Comparison of ENCODE assay signal across 8 cellular contexts in genomic region chr10:132187421-132188138, GRCh38. TPM values are rescaled to one million over a fixed set of nuclear protein-coding genes. Genes with fewer than 3 reads are reported as not detected.
DNase-seq lines count a peak whose midpoint lies in the region; ATAC-seq and TF ChIP-seq lines count a peak whose summit lies in the region.

No MANE protein-coding gene starts in this region.

- TF ChIP-seq CTCF in HEK293 (tag by site-specific recombination; IDR thresholded peaks at IDR 0.05) = no peak
- TF ChIP-seq CTCF in activated B cell treated with CpG ODN at 0.5 μM for 24 hours (IDR thresholded peaks at IDR 0.05) = no peak
- no peak for TF ChIP-seq CTCF in left ventricle myocardium inferior (IDR thresholded peaks at IDR 0.05; ENCODE audit: borderline replicate concordance)
- no peak for TF ChIP-seq CTCF in gastrocnemius medialis (IDR thresholded peaks at IDR 0.05 in 4 of 5, conservative IDR thresholded peaks at IDR 0.05 in 1 of 5)

- no peak for DNase-seq in activated B cell treated with CpG ODN at 0.5 μM for 24 hours
- DNase-seq in left ventricle myocardium inferior = no peak
- DNase-seq in gastrocnemius medialis = no peak
- no peak for DNase-seq in NCI-H1092 treated with DMSO at 0.1 percent for 48 hours (lab: John Stamatoyannopoulos, UW)

- H3K27ac ChIP-seq in HEK293 (ENCODE audit: extremely low read depth, low read depth, low read length) = no peak overlapping the region
- no peak overlapping the region for H3K27ac ChIP-seq in left ventricle myocardium inferior (replicated peaks)
- H3K27ac ChIP-seq in gastrocnemius medialis = no peak overlapping the region

- H3K4me3 ChIP-seq in HEK293 (ENCODE audit: low read depth, low read length) = peak overlapping the region; percentile 22
- H3K4me3 ChIP-seq in left ventricle myocardium inferior = peak overlapping the region; percentile 73
- peak overlapping the region; percentile 20 to 53 (median 42) for H3K4me3 ChIP-seq in gastrocnemius medialis

- in situ Hi-C loops in gastrocnemius medialis (cut with MboI; ENCODE audit: low sequenced_read_pairs in 4 of 4) = no loop called here

- H3K4me3 Mint-ChIP-seq in activated B cell treated with CpG ODN at 0.5 μM for 24 hours = peak overlapping the region; percentile 25

- POLR2A ChIA-PET in HEK293 (lab: Yijun Ruan, JAX) (no interaction called here), activated B cell treated with CpG ODN at 0.5 μM for 24 hours (lab: Charles Lee) (no interaction called here)

- H3K9me3 Mint-ChIP-seq in activated B cell treated with CpG ODN at 0.5 μM for 24 hours = peaks cover 3% of the 10 kb centered on the region

- H3K36me3 Mint-ChIP-seq in activated B cell treated with CpG ODN at 0.5 μM for 24 hours (ENCODE audit: low read depth) = no peaks in the 10 kb centered on the region

- H3K4me1 ChIP-seq in HEK293 (ENCODE audit: control insufficient read depth, insufficient read depth, low read length) = no peaks in the 10 kb centered on the region; the same call in 1 of the 2 replicates
- H3K4me1 ChIP-seq in left ventricle myocardium inferior = peaks cover 59% of the 10 kb centered on the region
- H3K4me1 ChIP-seq in gastrocnemius medialis = peaks cover 0 to 10% of the 10 kb centered on the region in 2 donors

- H3K9me3 ChIP-seq in HEK293 (ENCODE audit: control insufficient read depth, insufficient read depth, low read depth, low read length) = no peaks in the 10 kb centered on the region
- H3K9me3 ChIP-seq in left ventricle myocardium inferior (replicated peaks) = no peaks in the 10 kb centered on the region
- H3K9me3 ChIP-seq in gastrocnemius medialis = no peaks in the 10 kb centered on the region

- H3K27ac Mint-ChIP-seq in activated B cell treated with CpG ODN at 0.5 μM for 24 hours = no peak overlapping the region

- no peak for ATAC-seq in activated B cell treated with CpG ODN at 0.5 μM for 24 hours (ENCODE audit: low read depth)
- ATAC-seq in gastrocnemius medialis = no peak
- ATAC-seq in HG03520 (IDR thresholded peaks at IDR 0.05; ENCODE audit: unreplicated experiment) = no peak
- no peak for ATAC-seq in GM18873 (IDR thresholded peaks at IDR 0.05; ENCODE audit: low FRiP score, unreplicated experiment)
- ATAC-seq in GM19455 (IDR thresholded peaks at IDR 0.05; ENCODE audit: unreplicated experiment) = no peak

- H3K36me3 ChIP-seq in HEK293 (ENCODE audit: control insufficient read depth in 2 of 2, insufficient read depth in 1 of 2, low read length in 2 of 2) (no peaks in the 10 kb centered on the region), left ventricle myocardium inferior (no peaks in the 10 kb centered on the region), gastrocnemius medialis (no peaks in the 10 kb centered on the region)

- CTCF ChIA-PET in HEK293 (lab: Yijun Ruan, JAX) = no interaction called here
- CTCF ChIA-PET in activated B cell treated with CpG ODN at 0.5 μM for 24 hours (lab: Charles Lee) = no interaction called here

- no peak for TF ChIP-seq POLR2A in gastrocnemius medialis (IDR thresholded peaks at IDR 0.05)

- intact Hi-C loops in activated B cell treated with CpG ODN at 0.5 μM for 24 hours (cut with micrococcal nuclease) (loop anchor here (2.0 kb wide), 1 partner anchor 121 kb away; no protein-coding TSS in a partner anchor), left ventricle myocardium inferior (cut with micrococcal nuclease) (no loop called here), gastrocnemius medialis (cut with DNase I; ENCODE audit: low total_unique reads) (no loop called here)

- peaks cover 44% of the 10 kb centered on the region for H3K27me3 Mint-ChIP-seq in activated B cell treated with CpG ODN at 0.5 μM for 24 hours

- peaks cover 12% of the 10 kb centered on the region for H3K4me1 Mint-ChIP-seq in activated B cell treated with CpG ODN at 0.5 μM for 24 hours

- H3K27me3 ChIP-seq in left ventricle myocardium inferior (ENCODE audit: low read depth) (peaks cover 36% of the 10 kb centered on the region), gastrocnemius medialis (peaks cover 37 to 53% (median 41%) of the 10 kb centered on the region in 3 donors)

TF ChIP-seq in HEK293, 187 proteins besides CTCF, POLR2A, EP300 and RAD21 (continues in another document):
- TF ChIP-seq GLIS2 (tag by site-specific recombination; IDR thresholded peaks at IDR 0.05) = peak; percentile 36; the same call in 1 of the 2 replicates
- no peak for TF ChIP-seq ZNF16 (tag by site-specific recombination; IDR thresholded peaks at IDR 0.05; ENCODE audit: low read depth)
- no peak for TF ChIP-seq MZF1 (tag by site-specific recombination; IDR thresholded peaks at IDR 0.05; ENCODE audit: borderline replicate concordance)
- TF ChIP-seq ZBTB8A (tag by site-specific recombination; IDR thresholded peaks at IDR 0.05) = 0 out of 2 replicates have a peak, but pooled peaks have one; percentile 15
- TF ChIP-seq, protein P1, sequence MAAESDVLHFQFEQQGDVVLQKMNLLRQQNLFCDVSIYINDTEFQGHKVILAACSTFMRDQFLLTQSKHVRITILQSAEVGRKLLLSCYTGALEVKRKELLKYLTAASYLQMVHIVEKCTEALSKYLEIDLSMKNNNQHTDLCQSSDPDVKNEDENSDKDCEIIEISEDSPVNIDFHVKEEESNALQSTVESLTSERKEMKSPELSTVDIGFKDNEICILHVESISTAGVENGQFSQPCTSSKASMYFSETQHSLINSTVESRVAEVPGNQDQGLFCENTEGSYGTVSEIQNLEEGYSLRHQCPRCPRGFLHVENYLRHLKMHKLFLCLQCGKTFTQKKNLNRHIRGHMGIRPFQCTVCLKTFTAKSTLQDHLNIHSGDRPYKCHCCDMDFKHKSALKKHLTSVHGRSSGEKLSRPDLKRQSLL (tag by site-specific recombination; IDR thresholded peaks at IDR 0.05) = no peak
- peak; percentile 59; the same call in 1 of the 2 replicates for TF ChIP-seq ZFHX2 (tag by site-specific recombination; conservative IDR thresholded peaks at IDR 0.05)
- no peak for TF ChIP-seq ZSCAN16 (tag by site-specific recombination; IDR thresholded peaks at IDR 0.05)
- no peak for TF ChIP-seq ZBTB48 (tag by site-specific recombination; IDR thresholded peaks at IDR 0.05)
- 0 out of 2 replicates have a peak, but pooled peaks have one; percentile 42 for TF ChIP-seq EGR2 (tag by site-specific recombination; IDR thresholded peaks at IDR 0.05; ENCODE audit: low read depth)
- no peak for TF ChIP-seq ZNF138 (tag by site-specific recombination; IDR thresholded peaks at IDR 0.05; ENCODE audit: borderline replicate concordance)
- TF ChIP-seq, protein P2, sequence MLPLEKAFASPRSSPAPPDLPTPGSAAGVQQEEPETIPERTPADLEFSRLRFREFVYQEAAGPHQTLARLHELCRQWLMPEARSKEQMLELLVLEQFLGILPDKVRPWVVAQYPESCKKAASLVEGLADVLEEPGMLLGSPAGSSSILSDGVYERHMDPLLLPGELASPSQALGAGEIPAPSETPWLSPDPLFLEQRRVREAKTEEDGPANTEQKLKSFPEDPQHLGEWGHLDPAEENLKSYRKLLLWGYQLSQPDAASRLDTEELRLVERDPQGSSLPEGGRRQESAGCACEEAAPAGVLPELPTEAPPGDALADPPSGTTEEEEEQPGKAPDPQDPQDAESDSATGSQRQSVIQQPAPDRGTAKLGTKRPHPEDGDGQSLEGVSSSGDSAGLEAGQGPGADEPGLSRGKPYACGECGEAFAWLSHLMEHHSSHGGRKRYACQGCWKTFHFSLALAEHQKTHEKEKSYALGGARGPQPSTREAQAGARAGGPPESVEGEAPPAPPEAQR (tag by site-specific recombination; IDR thresholded peaks at IDR 0.05) = no peak
- no peak for TF ChIP-seq ZNF2 (tag by site-specific recombination; IDR thresholded peaks at IDR 0.05)
- TF ChIP-seq TSHZ1 (tag by site-specific recombination; IDR thresholded peaks at IDR 0.05; ENCODE audit: borderline replicate concordance) = no peak
- TF ChIP-seq ZNF660 (tag by site-specific recombination; IDR thresholded peaks at IDR 0.05) = no peak
- TF ChIP-seq ZNF571 (tag by site-specific recombination; IDR thresholded peaks at IDR 0.05) = no peak
- TF ChIP-seq KLF16 (tag by site-specific recombination; IDR thresholded peaks at IDR 0.05) = no peak
- no peak for TF ChIP-seq ZNF792 (tag by site-specific recombination; IDR thresholded peaks at IDR 0.05)
- TF ChIP-seq ZNF585B (tag by site-specific recombination; IDR thresholded peaks at IDR 0.05) = no peak

RNA-seq across cellular contexts. Expression of gene DPYSL4, which starts 0.8 kb away (rescaled TPM):
- total RNA-seq in activated B cell treated with CpG ODN at 0.5 μM for 24 hours (0.53 and 0.78 TPM in 2 replicates), left ventricle myocardium inferior (42.8 TPM), gastrocnemius medialis (1 to 10 TPM in 1 of 4 donors, under 1 TPM in 3; 0.29 to 1.3 (median 0.46) TPM)

Comparison
In these comparisons a context has a peak if more than half of its experiments do, and no peak if none do; other contexts are left out.
1. H3K4me3 ChIP-seq: peak in every context shown above with its lines; median percentile 73 in left ventricle myocardium inferior; 42 in gastrocnemius medialis; 22 in HEK293.
2. RNA of gene DPYSL4, which starts 0.8 kb away (total RNA-seq): 42.8 TPM in left ventricle myocardium inferior (single experiment); 0.29 to 1.3 TPM in gastrocnemius medialis and 0.53 to 0.78 TPM in activated B cell treated with CpG ODN at 0.5 μM for 24 hours; every median in the first group is over 10 times any median in the second.